Comparison of ENCODE assay signal across 13 cellular contexts in the genomic region with DNA sequence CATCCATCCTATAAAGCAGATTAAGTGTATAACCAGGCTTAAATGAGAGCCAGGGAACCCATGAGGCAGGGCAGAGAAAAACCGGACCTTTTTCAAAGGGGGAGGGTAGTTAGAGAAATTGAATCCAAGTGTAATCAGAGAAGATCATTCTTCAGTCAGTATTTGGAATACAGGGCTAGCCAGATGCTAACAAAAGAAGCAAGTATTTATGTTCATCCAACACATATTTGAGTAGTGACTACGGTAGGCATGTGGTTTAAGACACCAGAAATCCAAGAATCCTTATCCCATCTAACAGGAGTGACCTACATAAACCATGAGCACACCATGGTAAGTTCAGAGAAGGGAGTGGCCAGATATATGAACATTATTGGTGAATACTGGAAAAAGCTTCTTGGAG. TPM values are rescaled to one million over a fixed set of nuclear protein-coding genes. Genes with fewer than 3 reads are reported as not detected.
DNase-seq lines count a peak whose midpoint lies in the region; ATAC-seq and TF ChIP-seq lines count a peak whose summit lies in the region.
"Had no signal": no experiment of that assay in that cellular context is flagged by ENCODE, and none has a peak within 500 bp of the region (broad histone marks: within the 10 kb centered on the region; RNA-seq: fewer than 3 reads in every experiment).

No MANE protein-coding gene starts in this region.

- H3K4me3 Mint-ChIP-seq in activated CD4-positive, alpha-beta memory T cell treated with anti-CD3 and anti-CD28 coated beads for 36 hours = no peak overlapping the region
- H3K4me3 Mint-ChIP-seq: activated naive CD8-positive, alpha-beta T cell treated with anti-CD3 and anti-CD28 coated beads, Interleukin-2, amount 10 ng/mL, durations not matched to agents 7 days and 5 days had no signal

- no peaks in the 10 kb centered on the region for H3K9me3 Mint-ChIP-seq in activated CD4-positive, alpha-beta memory T cell treated with anti-CD3 and anti-CD28 coated beads for 36 hours
- H3K9me3 Mint-ChIP-seq: activated naive CD8-positive, alpha-beta T cell treated with anti-CD3 and anti-CD28 coated beads, Interleukin-2, amount 10 ng/mL, durations not matched to agents 7 days and 5 days had no signal

- POLR2A ChIA-PET in activated CD4-positive, alpha-beta memory T cell treated with anti-CD3 and anti-CD28 coated beads for 36 hours (lab: Charles Lee) = no interaction called here

- no peak for TF ChIP-seq CTCF in AG09319 (IDR thresholded peaks at IDR 0.05; ENCODE audit: low read depth, low read length)
- TF ChIP-seq CTCF in cardiac fibroblast (IDR thresholded peaks at IDR 0.05; ENCODE audit: low read depth, low read length) = no peak

- no peaks in the 10 kb centered on the region for H3K27me3 Mint-ChIP-seq in activated CD4-positive, alpha-beta memory T cell treated with anti-CD3 and anti-CD28 coated beads for 36 hours
- H3K27me3 Mint-ChIP-seq: activated naive CD8-positive, alpha-beta T cell treated with anti-CD3 and anti-CD28 coated beads, Interleukin-2, amount 10 ng/mL, durations not matched to agents 7 days and 5 days had no signal

- H3K4me3 ChIP-seq in cardiac fibroblast (replicated peaks in 1 of 2; ENCODE audit: low read depth in 2 of 2, low read length in 2 of 2) (no peak overlapping the region), muscle layer of duodenum (ENCODE audit: low read depth in 1 of 2, low read length in 2 of 2) (no peak overlapping the region)

- H3K4me1 Mint-ChIP-seq in activated CD4-positive, alpha-beta memory T cell treated with anti-CD3 and anti-CD28 coated beads for 36 hours (ENCODE audit: low read depth) = no peaks in the 10 kb centered on the region

- peaks cover 0 to under 1% of the 10 kb centered on the region in 2 donors for H3K4me1 ChIP-seq in muscle layer of duodenum (ENCODE audit: control insufficient read depth in 1 of 2, insufficient read depth in 2 of 2, low read length in 2 of 2)
- H3K4me1 ChIP-seq: parathyroid adenoma had no signal

- intact Hi-C loops in activated CD4-positive, alpha-beta memory T cell treated with anti-CD3 and anti-CD28 coated beads for 36 hours (cut with micrococcal nuclease) = no loop called here

- CTCF ChIA-PET in activated CD4-positive, alpha-beta memory T cell treated with anti-CD3 and anti-CD28 coated beads for 36 hours (lab: Charles Lee) = interaction anchor here (1.3 kb wide), 1 partner anchor 9 kb away, joined by 4 read pairs; no protein-coding TSS in a partner anchor

- no peaks in the 10 kb centered on the region for H3K36me3 ChIP-seq in muscle layer of duodenum (ENCODE audit: control insufficient read depth in 1 of 2, insufficient read depth in 2 of 2, low read length in 2 of 2)

- no peak for ATAC-seq in GM18502 (IDR thresholded peaks at IDR 0.05; ENCODE audit: poor library complexity, unreplicated experiment)
- ATAC-seq in GM19324 (IDR thresholded peaks at IDR 0.05; ENCODE audit: low FRiP score, unreplicated experiment) = no peak

- peak overlapping the region; percentile 27 for H3K27ac ChIP-seq in muscle layer of duodenum (ENCODE audit: low read length)
- H3K27ac ChIP-seq: parathyroid adenoma had no signal

- no peak overlapping the region for H3K27ac Mint-ChIP-seq in activated CD4-positive, alpha-beta memory T cell treated with anti-CD3 and anti-CD28 coated beads for 36 hours
- H3K27ac Mint-ChIP-seq: activated naive CD8-positive, alpha-beta T cell treated with anti-CD3 and anti-CD28 coated beads, Interleukin-2, amount 10 ng/mL, durations not matched to agents 7 days and 5 days had no signal

- DNase-seq in AG09319 (ENCODE audit: extremely low read depth, low read depth) = peak; percentile 82
- DNase-seq in NCI-H226 = peak; percentile 97
- DNase-seq in cardiac fibroblast (ENCODE audit: low read depth in 2 of 2) = peak; percentile 76 to 81
- no peak for DNase-seq in activated CD4-positive, alpha-beta memory T cell treated with anti-CD3 and anti-CD28 coated beads for 36 hours
- no peak for DNase-seq in NCI-H345 (lab: John Stamatoyannopoulos, UW)
- DNase-seq: activated CD4-positive, alpha-beta T cell treated with anti-CD3 and anti-CD28 coated beads, Interleukin-2, amount 50 U/mL, for 4 hours; activated naive CD8-positive, alpha-beta T cell treated with anti-CD3 and anti-CD28 coated beads, Interleukin-2, amount 10 ng/mL, durations not matched to agents 7 days and 5 days; KBM-7 had no signal

- no peaks in the 10 kb centered on the region for H3K9me3 ChIP-seq in muscle layer of duodenum (ENCODE audit: control insufficient read depth in 1 of 2, low read length in 2 of 2)

- no peaks in the 10 kb centered on the region for H3K27me3 ChIP-seq in muscle layer of duodenum (ENCODE audit: low read depth, low read length)

- H3K36me3 Mint-ChIP-seq in activated CD4-positive, alpha-beta memory T cell treated with anti-CD3 and anti-CD28 coated beads for 36 hours = peaks cover 12% of the 10 kb centered on the region

RNA-seq across cellular contexts. Expression of gene FAM83C, which starts 46.8 kb away (rescaled TPM):
- total RNA-seq in activated CD4-positive, alpha-beta memory T cell treated with anti-CD3 and anti-CD28 coated beads for 36 hours = not detected
- total RNA-seq: activated naive CD8-positive, alpha-beta T cell treated with anti-CD3 and anti-CD28 coated beads, Interleukin-2, amount 10 ng/mL, durations not matched to agents 7 days and 5 days; NCI-H460 had no signal

RNA-seq across cellular contexts. Expression of gene EIF6, which starts 54.4 kb away (rescaled TPM):
- total RNA-seq in activated CD4-positive, alpha-beta memory T cell treated with anti-CD3 and anti-CD28 coated beads for 36 hours = 100 to 1,000 TPM; 115 to 120 TPM

Comparison
In these comparisons a context has a peak if more than half of its experiments do, and no peak if none do; other contexts are left out.
1. DNase-seq: peak in AG09319 (single experiment), NCI-H226 (single experiment) and cardiac fibroblast (2 of 2); none in activated CD4-positive, alpha-beta memory T cell treated with anti-CD3 and anti-CD28 coated beads for 36 hours (single experiment) and NCI-H345 (single experiment).